ENCODE assay signal across 8 cellular contexts in the genomic region with DNA sequence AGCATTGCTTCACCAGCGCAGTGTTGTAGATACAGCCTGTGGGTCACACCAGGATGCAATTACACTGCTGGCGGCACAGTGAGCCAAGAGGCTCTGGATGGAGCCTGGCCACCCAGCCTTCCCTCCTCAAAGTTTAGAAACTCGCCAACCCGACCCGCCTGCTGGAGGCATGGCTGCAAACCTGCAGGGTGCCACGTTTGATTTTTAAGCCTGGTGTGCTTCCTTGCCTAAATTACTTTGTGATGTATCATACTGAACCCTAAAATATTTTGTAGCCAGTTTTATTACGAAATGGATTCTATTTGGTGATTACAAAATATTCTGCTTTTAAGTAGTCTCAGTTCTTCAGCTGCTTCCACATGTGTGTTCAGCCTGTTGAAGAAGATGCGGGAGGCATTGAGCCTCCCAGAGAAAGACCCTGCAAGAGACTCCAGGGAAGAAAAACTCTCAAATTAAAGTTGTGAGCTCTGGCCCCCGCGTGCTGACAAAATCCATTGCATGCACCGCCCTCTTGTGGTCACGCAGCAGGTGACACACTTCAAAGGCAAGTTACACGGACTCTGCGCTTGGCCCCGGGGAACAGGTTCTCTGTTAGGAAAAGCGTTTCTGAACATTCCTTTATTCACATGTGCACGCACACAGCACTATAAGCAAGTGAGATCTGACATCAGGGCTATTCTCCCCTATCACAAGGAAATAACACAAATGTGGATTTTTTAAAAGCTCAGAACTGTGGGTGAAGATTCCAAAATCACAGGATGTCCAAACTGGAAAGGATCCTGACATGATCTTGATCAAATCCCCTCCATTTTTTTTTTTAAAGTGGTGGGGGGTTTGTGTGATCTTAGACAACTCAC.
DNase-seq lines count a peak whose midpoint lies in the region; ATAC-seq and TF ChIP-seq lines count a peak whose summit lies in the region.

No MANE protein-coding gene starts in this region.

- H2AFZ ChIP-seq in SK-N-SH (ENCODE audit: low read depth) = no peak overlapping the region

- ATAC-seq in left cardiac atrium = peak; percentile 88 to 92
- ATAC-seq in GM21515 (IDR thresholded peaks at IDR 0.05; ENCODE audit: unreplicated experiment) = no peak
- no peak for ATAC-seq in GM21423 (IDR thresholded peaks at IDR 0.05; ENCODE audit: unreplicated experiment)

- H3K4me3 ChIP-seq in SK-N-SH (ENCODE audit: low read depth in 2 of 2, low read length in 1 of 2) = peak overlapping the region in 1 of 2 experiments; percentile 6; a peak in 1 of 4 replicates
- H3K4me3 ChIP-seq in retinal pigment epithelial cell (ENCODE audit: low read length) = no peak overlapping the region

- DNase-seq in DMS53 (lab: John Stamatoyannopoulos, UW) = peak; percentile 82
- DNase-seq in LHCN-M2 (ENCODE audit: low read depth) = peak; percentile 48
- DNase-seq in SK-N-SH = peak; percentile 79
- DNase-seq in activated naive CD8-positive, alpha-beta T cell treated with anti-CD3 and anti-CD28 coated beads, Interleukin-2, amount 50 U/mL, for 16 hours (ENCODE audit: low read depth, low spot score) = peak; percentile 14
- DNase-seq in left cardiac atrium = peak; percentile 78
- peak; percentile 4 for DNase-seq in retinal pigment epithelial cell (ENCODE audit: low read depth)

- H3K9ac ChIP-seq in SK-N-SH = no peak overlapping the region

- WGBS in SK-N-SH (ENCODE audit: low lambda C conversion rate) = 41% methylated on average over 15 of the region's 17 CpGs

- H3K9me3 ChIP-seq in SK-N-SH = no peaks in the 10 kb centered on the region

- H3K27me3 ChIP-seq in SK-N-SH (ENCODE audit: insufficient read depth) = no peaks in the 10 kb centered on the region

- POLR2A ChIA-PET in SK-N-SH (lab: Yijun Ruan, JAX) = no interaction called here

- no peak for TF ChIP-seq EP300 in SK-N-SH (IDR thresholded peaks at IDR 0.05; ENCODE audit: borderline replicate concordance in 1 of 2, low read depth in 1 of 2, low read length in 1 of 2)

- TF ChIP-seq CTCF in SK-N-SH (IDR thresholded peaks at IDR 0.05) (peak; percentile 93), retinal pigment epithelial cell (conservative IDR thresholded peaks at IDR 0.05; ENCODE audit: low read depth, low read length) (peak; percentile 89)

- H3K4me1 ChIP-seq in SK-N-SH (ENCODE audit: control insufficient read depth in 1 of 2, insufficient read depth in 2 of 2, low read depth in 1 of 2, low read length in 1 of 2) = no peaks in the 10 kb centered on the region

- H3K27ac ChIP-seq in SK-N-SH (ENCODE audit: low read depth in 2 of 2, low read length in 1 of 2) = no peak overlapping the region

- peak; percentile 90 for TF ChIP-seq RAD21 in SK-N-SH (IDR thresholded peaks at IDR 0.05; ENCODE audit: low read length)

- H3K4me2 ChIP-seq in SK-N-SH = no peak overlapping the region

- H3K9me2 ChIP-seq in SK-N-SH = no peaks in the 10 kb centered on the region

- no peaks in the 10 kb centered on the region for H3K79me2 ChIP-seq in SK-N-SH (ENCODE audit: insufficient read depth)

- intact Hi-C loops in left cardiac atrium (cut with DNase I) = loop anchor here (2.0 to 10.0 kb wide), 4 partner anchors 263 to 420 kb away; no protein-coding TSS in a partner anchor

- H4K20me1 ChIP-seq in SK-N-SH (ENCODE audit: insufficient read depth) = no peaks in the 10 kb centered on the region

- H3F3A ChIP-seq in SK-N-SH (replicated peaks; ENCODE audit: insufficient read depth) = no peaks in the 10 kb centered on the region

- no peaks in the 10 kb centered on the region for H3K36me3 ChIP-seq in SK-N-SH (replicated peaks in 1 of 2; ENCODE audit: control insufficient read depth in 1 of 2, insufficient read depth in 2 of 2, low read length in 1 of 2)

- CTCF ChIA-PET in SK-N-SH (lab: Yijun Ruan, JAX) = interaction anchor here (0.6 to 3.7 kb wide), 77 partner anchors 10 to 1796 kb away, joined by 3 to 40 read pairs (median 4); no protein-coding TSS in a partner anchor

TF ChIP-seq in SK-N-SH, 30 proteins besides CTCF, POLR2A, EP300 and RAD21:
- no peak for TF ChIP-seq FOSL2 (IDR thresholded peaks at IDR 0.05; ENCODE audit: borderline replicate concordance, low read depth)
- peak; percentile 92 for TF ChIP-seq SMC3 (IDR thresholded peaks at IDR 0.05; ENCODE audit: low read depth, low read length)
- peak; percentile 20; the same call in 1 of the 2 replicates for TF ChIP-seq NRF1 (IDR thresholded peaks at IDR 0.05; ENCODE audit: low read depth, low read length)

Comparison
In these comparisons a context has a peak if more than half of its experiments do, and no peak if none do; other contexts are left out.
1. DNase-seq: peak in every context shown above with its lines; median percentile 82 in DMS53; 79 in SK-N-SH; 78 in left cardiac atrium; 48 in LHCN-M2; 14 in activated naive CD8-positive, alpha-beta T cell treated with anti-CD3 and anti-CD28 coated beads, Interleukin-2, amount 50 U/mL, for 16 hours; 4 in retinal pigment epithelial cell.
2. ATAC-seq: peak in left cardiac atrium (2 of 2); none in GM21515 (single experiment) and GM21423 (single experiment).